ENCODE assay signal across 34 cellular contexts in the genomic region with DNA sequence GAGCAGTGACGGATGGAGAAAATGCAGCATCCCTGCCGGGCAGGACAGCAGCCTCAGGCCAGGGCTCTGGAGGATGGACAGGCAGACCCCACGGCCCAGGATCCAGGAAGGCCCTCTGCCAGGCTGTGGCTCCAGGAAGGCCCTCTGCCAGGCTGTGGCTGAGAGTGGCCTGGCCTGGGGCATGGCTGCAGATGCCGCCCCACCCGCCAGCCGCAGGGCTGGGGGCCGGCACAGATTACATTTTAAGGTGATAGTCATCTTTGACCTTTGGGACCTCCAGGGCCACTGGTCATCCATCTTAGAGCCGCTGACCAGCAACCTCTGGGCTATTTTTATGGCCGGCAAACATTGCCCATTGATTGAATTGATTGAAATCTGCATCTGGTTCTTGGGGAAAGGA.
"Had no signal": no experiment of that assay in that cellular context is flagged by ENCODE, and none has a peak within 500 bp of the region (broad histone marks: within the 10 kb centered on the region; RNA-seq: fewer than 3 reads in every experiment).

No MANE protein-coding gene starts in this region.

- H3K27ac Mint-ChIP-seq: activated B cell treated with CpG ODN at 0.5 μM for 24 hours; activated CD4-positive, alpha-beta memory T cell treated with anti-CD3 and anti-CD28 coated beads for 36 hours; activated CD4-positive, alpha-beta T cell treated with anti-CD3 and anti-CD28 coated beads, Interleukin-2, amount 10 ng/mL, durations not matched to agents 24 days and 14 days; activated CD8-positive, alpha-beta memory T cell treated with anti-CD3 and anti-CD28 coated beads, Interleukin-2, amount 10 ng/mL, durations not matched to agents 7 days and 5 days; activated CD8-positive, alpha-beta T cell treated with anti-CD3 and anti-CD28 coated beads, Interleukin-2, amount 10 ng/mL, durations not matched to agents 7 days and 5 days; activated naive CD4-positive, alpha-beta T cell treated with anti-CD3 and anti-CD28 coated beads, Interleukin-2, amount 10 ng/mL, durations not matched to agents 7 days and 5 days; activated naive CD4-positive, alpha-beta T cell treated with anti-CD3 and anti-CD28 coated beads, Interleukin-2, amount 50 U/mL, for 72 hours; activated naive CD8-positive, alpha-beta T cell treated with anti-CD3 and anti-CD28 coated beads, Interleukin-2, amount 10 ng/mL, durations not matched to agents 7 days and 5 days; activated T-helper 1 cell treated with anti-CD3 and anti-CD28 coated beads, Interleukin-12 subunit alpha, Interleukin-12 subunit beta, Interleukin-2, Interleukin-4 antibody, amounts not matched to agents 30 ng/mL and 10 ng/mL and 1 ng/mL, durations not matched to agents 14 hours and 24 hours and 36 hours; activated T-helper 2 cell treated with anti-CD3 and anti-CD28 coated beads, Interferon-gamma antibody, Interleukin-2, Interleukin-4, amounts not matched to agents 10 μg/mL and 5 μg/mL and 100 μg/mL, durations not matched to agents 14 hours and 24 hours and 36 hours; brain; T-helper 17 cell; T-helper 2 cell treated with Interferon-gamma antibody and Interleukin-4, amounts not matched to agents 5 μg/mL and 100 μg/mL, for 36 hours had no signal

- H3K4me3 Mint-ChIP-seq: activated B cell treated with CpG ODN at 0.5 μM for 24 hours; activated CD4-positive, alpha-beta memory T cell treated with anti-CD3 and anti-CD28 coated beads for 36 hours; activated CD4-positive, alpha-beta T cell treated with anti-CD3 and anti-CD28 coated beads, Interleukin-2, amount 10 ng/mL, durations not matched to agents 24 days and 14 days; activated CD8-positive, alpha-beta memory T cell treated with anti-CD3 and anti-CD28 coated beads, Interleukin-2, amount 10 ng/mL, durations not matched to agents 7 days and 5 days; activated CD8-positive, alpha-beta T cell treated with anti-CD3 and anti-CD28 coated beads, Interleukin-2, amount 10 ng/mL, durations not matched to agents 7 days and 5 days; activated naive CD4-positive, alpha-beta T cell treated with anti-CD3 and anti-CD28 coated beads, Interleukin-2, amount 10 ng/mL, durations not matched to agents 7 days and 5 days; activated naive CD8-positive, alpha-beta T cell treated with anti-CD3 and anti-CD28 coated beads, Interleukin-2, amount 10 ng/mL, durations not matched to agents 7 days and 5 days; activated T-helper 1 cell treated with anti-CD3 and anti-CD28 coated beads, Interleukin-12 subunit alpha, Interleukin-12 subunit beta, Interleukin-2, Interleukin-4 antibody, amounts not matched to agents 30 ng/mL and 10 ng/mL and 1 ng/mL, durations not matched to agents 14 hours and 24 hours and 36 hours; brain; T-helper 17 cell; T-helper 2 cell treated with Interferon-gamma antibody and Interleukin-4, amounts not matched to agents 5 μg/mL and 100 μg/mL, for 36 hours had no signal

- H3K4me3 ChIP-seq: ascending aorta, breast epithelium, cardiac muscle cell, colonic mucosa, esophagus squamous epithelium, gastroesophageal sphincter, heart right ventricle had no signal

- ATAC-seq: activated CD4-positive, CD25-positive, alpha-beta regulatory T cell treated with anti-CD3 and anti-CD28 coated beads, Interleukin-2, amount 50 U/mL, for 24 hours; activated CD8-positive, alpha-beta memory T cell treated with anti-CD3 and anti-CD28 coated beads, Interleukin-2, amount 10 ng/mL, durations not matched to agents 7 days and 5 days; activated CD8-positive, alpha-beta T cell treated with anti-CD3 and anti-CD28 coated beads, Interleukin-2, amount 10 ng/mL, durations not matched to agents 7 days and 5 days; activated naive CD4-positive, alpha-beta T cell treated with anti-CD3 and anti-CD28 coated beads, Interleukin-2, amount 50 U/mL, for 72 hours; gastroesophageal sphincter; heart right ventricle; T-helper 17 cell had no signal

- H3K9me3 ChIP-seq: ascending aorta, colonic mucosa, esophagus squamous epithelium had no signal

- H3K27me3 Mint-ChIP-seq: activated CD4-positive, alpha-beta memory T cell treated with anti-CD3 and anti-CD28 coated beads for 36 hours; activated CD8-positive, alpha-beta memory T cell treated with anti-CD3 and anti-CD28 coated beads, Interleukin-2, amount 10 ng/mL, durations not matched to agents 7 days and 5 days; T-helper 17 cell had no signal

- FAIRE-seq: endometrium, endothelial cell of umbilical vein had no signal

- H3K4me1 ChIP-seq: ascending aorta, breast epithelium, esophagus squamous epithelium, gastroesophageal sphincter, heart right ventricle had no signal

- H3K9me3 Mint-ChIP-seq: activated B cell treated with CpG ODN at 0.5 μM for 24 hours; activated naive CD4-positive, alpha-beta T cell treated with anti-CD3 and anti-CD28 coated beads, Interleukin-2, amount 10 ng/mL, durations not matched to agents 7 days and 5 days; activated T-helper 1 cell treated with anti-CD3 and anti-CD28 coated beads, Interleukin-12 subunit alpha, Interleukin-12 subunit beta, Interleukin-2, Interleukin-4 antibody, amounts not matched to agents 30 ng/mL and 10 ng/mL and 1 ng/mL, durations not matched to agents 14 hours and 24 hours and 36 hours; activated T-helper 2 cell treated with anti-CD3 and anti-CD28 coated beads, Interferon-gamma antibody, Interleukin-2, Interleukin-4, amounts not matched to agents 10 μg/mL and 5 μg/mL and 100 μg/mL, durations not matched to agents 14 hours and 24 hours and 36 hours; T-helper 2 cell treated with Interferon-gamma antibody and Interleukin-4, amounts not matched to agents 5 μg/mL and 100 μg/mL, for 36 hours had no signal

- H3K36me3 Mint-ChIP-seq: activated CD4-positive, alpha-beta memory T cell treated with anti-CD3 and anti-CD28 coated beads for 36 hours; activated CD8-positive, alpha-beta memory T cell treated with anti-CD3 and anti-CD28 coated beads, Interleukin-2, amount 10 ng/mL, durations not matched to agents 7 days and 5 days; activated naive CD4-positive, alpha-beta T cell treated with anti-CD3 and anti-CD28 coated beads, Interleukin-2, amount 10 ng/mL, durations not matched to agents 7 days and 5 days; activated naive CD4-positive, alpha-beta T cell treated with anti-CD3 and anti-CD28 coated beads, Interleukin-2, amount 50 U/mL, for 72 hours; activated naive CD8-positive, alpha-beta T cell treated with anti-CD3 and anti-CD28 coated beads, Interleukin-2, amount 10 ng/mL, durations not matched to agents 7 days and 5 days; brain had no signal

- H3K27me3 ChIP-seq: ascending aorta, breast epithelium, cardiac muscle cell, colonic mucosa, esophagus squamous epithelium, gastroesophageal sphincter, heart right ventricle had no signal

- H3K27ac ChIP-seq: ascending aorta, breast epithelium, cardiac muscle cell, colonic mucosa, epithelial cell of prostate, esophagus squamous epithelium, gastroesophageal sphincter, heart right ventricle, WERI-Rb-1 had no signal

- H3K36me3 ChIP-seq: ascending aorta, breast epithelium, cardiac muscle cell, colonic mucosa, esophagus squamous epithelium, gastroesophageal sphincter, heart right ventricle, WERI-Rb-1 had no signal

- DNase-seq: activated B cell treated with CpG ODN at 0.5 μM for 24 hours; activated CD4-positive, alpha-beta memory T cell treated with anti-CD3 and anti-CD28 coated beads for 36 hours; activated CD4-positive, alpha-beta T cell treated with anti-CD3 and anti-CD28 coated beads, Interleukin-2, amount 10 ng/mL, durations not matched to agents 24 days and 14 days; activated CD8-positive, alpha-beta memory T cell treated with anti-CD3 and anti-CD28 coated beads, Interleukin-2, amount 10 ng/mL, durations not matched to agents 7 days and 5 days; activated CD8-positive, alpha-beta memory T cell treated with anti-CD3 and anti-CD28 coated beads, Interleukin-2, amount 50 U/mL, for 4 hours; activated CD8-positive, alpha-beta T cell treated with anti-CD3 and anti-CD28 coated beads, Interleukin-2, amount 10 ng/mL, durations not matched to agents 7 days and 5 days; activated effector memory CD4-positive, alpha-beta T cell treated with anti-CD3 and anti-CD28 coated beads, Interleukin-2, amount 50 U/mL, for 16 hours; activated naive CD4-positive, alpha-beta T cell treated with anti-CD3 and anti-CD28 coated beads, Interleukin-2, amount 10 ng/mL, durations not matched to agents 7 days and 5 days; activated naive CD8-positive, alpha-beta T cell treated with anti-CD3 and anti-CD28 coated beads, Interleukin-2, amount 10 ng/mL, durations not matched to agents 7 days and 5 days; activated T-cell treated with anti-CD3 and anti-CD28 coated beads, Interleukin-2, amount 50 U/mL, for 1 hour; activated T-cell treated with anti-CD3 and anti-CD28 coated beads, Interleukin-2, amount 50 U/mL, for 48 hours; central memory CD4-positive, alpha-beta T cell; cerebellar nuclear complex; colonic mucosa; effector CD8-positive, alpha-beta T cell; esophagus squamous epithelium; foreskin melanocyte; heart right ventricle; T-helper 17 cell; T1000; WERI-Rb-1 had no signal

- H3K4me1 Mint-ChIP-seq: activated B cell treated with CpG ODN at 0.5 μM for 24 hours; activated CD4-positive, alpha-beta T cell treated with anti-CD3 and anti-CD28 coated beads, Interleukin-2, amount 10 ng/mL, durations not matched to agents 24 days and 14 days; activated CD8-positive, alpha-beta memory T cell treated with anti-CD3 and anti-CD28 coated beads, Interleukin-2, amount 10 ng/mL, durations not matched to agents 7 days and 5 days; activated naive CD4-positive, alpha-beta T cell treated with anti-CD3 and anti-CD28 coated beads, Interleukin-2, amount 10 ng/mL, durations not matched to agents 7 days and 5 days; activated naive CD8-positive, alpha-beta T cell treated with anti-CD3 and anti-CD28 coated beads, Interleukin-2, amount 10 ng/mL, durations not matched to agents 7 days and 5 days; T-helper 17 cell had no signal
